28 cellular contexts compared by ENCODE assay signal in genomic region chr5:101676646-101677045, GRCh38.
"Had no signal": no experiment of that assay in that cellular context is flagged by ENCODE, and none has a peak within 500 bp of the region (broad histone marks: within the 10 kb centered on the region; RNA-seq: fewer than 3 reads in every experiment).

No MANE protein-coding gene starts in this region.

- H3K9me3 ChIP-seq: esophagus squamous epithelium, heart right ventricle, lower lobe of right lung, prostate gland, right atrium auricular region, stomach, thyroid gland had no signal

- H3K4me2 ChIP-seq: neural progenitor cell had no signal

- H3K27me3 ChIP-seq: esophagus squamous epithelium, neural progenitor cell, right atrium auricular region, thyroid gland had no signal

- ATAC-seq: heart right ventricle; left ventricle myocardium superior; lower lobe of right lung; sciatic nerve; stimulated activated effector memory CD8-positive, alpha-beta T cell treated with anti-CD3 and anti-CD28 coated beads, Interleukin-12 subunit alpha, Interleukin-12 subunit beta, amount 100 ng/mL, for 72 hours had no signal

- H3K4me3 ChIP-seq: coronary artery, esophagus squamous epithelium, heart right ventricle, lower lobe of right lung, neural progenitor cell, prostate gland, right atrium auricular region, stomach, thyroid gland had no signal

- H3K4me1 ChIP-seq: lower lobe of right lung, prostate gland, right atrium auricular region had no signal

- FAIRE-seq: endothelial cell of umbilical vein had no signal

- H3K36me3 Mint-ChIP-seq: memory B cell; naive B cell; neural progenitor cell; stimulated activated effector memory CD8-positive, alpha-beta T cell treated with anti-CD3 and anti-CD28 coated beads, Interleukin-12 subunit alpha, Interleukin-12 subunit beta, amount 100 ng/mL, for 72 hours; type B pancreatic cell had no signal

- H3K4me1 Mint-ChIP-seq: stimulated activated effector memory CD8-positive, alpha-beta T cell treated with anti-CD3 and anti-CD28 coated beads, Interleukin-12 subunit alpha, Interleukin-12 subunit beta, amount 100 ng/mL, for 72 hours had no signal

- DNase-seq: dermis blood vessel endothelial cell; effector memory CD4-positive, alpha-beta T cell; erythroblast; esophagus squamous epithelium; foreskin melanocyte; glutamatergic neuron; heart right ventricle; hippocampal formation; islet precursor cell; kidney glomerular epithelial cell; left ventricle myocardium superior; lower lobe of right lung; naive B cell; stimulated activated CD4-positive, alpha-beta T cell treated with anti-CD3 and anti-CD28 coated beads, Interleukin-2, amount 100 ng/mL, for 24 hours; stimulated activated CD4-positive, alpha-beta T cell treated with anti-CD3 and anti-CD28 coated beads, Interleukin-4, amount 100 ng/mL, for 24 hours; stimulated activated naive CD4-positive, alpha-beta T cell treated with Interleukin-2 at 50 U/mL for 16 hours; stomach; thyroid gland had no signal

- H3K36me3 ChIP-seq: esophagus squamous epithelium, heart right ventricle, lower lobe of right lung, neural progenitor cell, prostate gland, right atrium auricular region, stomach, thyroid gland had no signal

- H3K27ac Mint-ChIP-seq: memory B cell; naive B cell; nephron; neural progenitor cell; stimulated activated effector memory CD8-positive, alpha-beta T cell treated with anti-CD3 and anti-CD28 coated beads, Interleukin-12 subunit alpha, Interleukin-12 subunit beta, amount 100 ng/mL, for 72 hours; type B pancreatic cell had no signal

- H3K9me3 Mint-ChIP-seq: memory B cell; naive B cell; nephron; neural progenitor cell; stimulated activated effector memory CD8-positive, alpha-beta T cell treated with anti-CD3 and anti-CD28 coated beads, Interleukin-12 subunit alpha, Interleukin-12 subunit beta, amount 100 ng/mL, for 72 hours; type B pancreatic cell had no signal

- H3K4me3 Mint-ChIP-seq: memory B cell; naive B cell; nephron; neural progenitor cell; stimulated activated effector memory CD8-positive, alpha-beta T cell treated with anti-CD3 and anti-CD28 coated beads, Interleukin-12 subunit alpha, Interleukin-12 subunit beta, amount 100 ng/mL, for 72 hours; type B pancreatic cell had no signal

- H3K9ac ChIP-seq: neural progenitor cell had no signal

- H3K27ac ChIP-seq: coronary artery, esophagus squamous epithelium, heart right ventricle, lower lobe of right lung, neural progenitor cell, prostate gland, right atrium auricular region, stomach, thyroid gland had no signal
